Comparison of ENCODE assay signal across 1 cellular context in the genomic region with DNA sequence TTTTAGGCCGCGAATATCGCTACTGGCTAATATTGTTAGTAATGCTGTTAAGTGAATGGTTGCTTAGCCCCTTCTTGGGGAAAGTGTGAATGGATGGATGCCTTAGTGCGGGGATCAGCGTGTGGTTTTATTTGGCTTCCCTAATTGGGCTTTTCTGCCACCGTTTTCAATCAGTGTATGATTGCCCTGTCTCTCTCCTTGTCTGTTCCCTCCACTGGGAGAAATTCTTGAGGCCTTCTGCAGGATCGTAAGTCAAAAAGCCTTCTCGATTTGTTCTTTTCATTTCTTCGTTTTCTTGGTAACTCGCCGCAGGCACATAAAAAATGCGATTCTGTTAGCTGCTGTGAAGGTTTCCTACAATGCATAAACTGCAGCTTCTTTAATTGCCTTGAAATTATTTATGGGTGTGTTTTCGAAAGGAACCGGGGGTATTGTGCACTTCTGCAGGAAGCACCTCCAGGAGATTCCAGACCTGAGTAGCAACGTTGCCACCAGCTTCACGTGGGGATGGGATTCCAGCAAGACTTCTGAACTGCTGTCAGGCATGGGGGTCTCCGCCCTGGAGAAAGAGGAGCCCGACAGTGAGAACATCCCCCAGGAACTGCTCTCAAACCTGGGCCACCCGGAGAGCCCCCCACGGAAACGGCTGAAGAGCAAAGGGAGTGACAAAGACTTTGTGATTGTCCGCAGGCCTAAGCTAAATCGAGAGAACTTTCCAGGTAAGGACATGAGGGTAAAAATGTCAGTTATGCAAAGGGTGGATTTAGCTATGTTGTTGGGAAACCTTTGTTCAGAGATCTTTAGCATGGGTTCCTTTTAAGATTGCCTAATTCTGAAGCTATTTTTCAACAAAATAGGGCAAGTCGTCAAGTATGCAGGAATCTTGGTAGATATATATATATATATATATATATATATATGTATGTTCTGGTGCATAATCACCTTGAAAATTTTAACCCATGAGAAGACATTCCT.
A peak's percentile ranks its signal among the peaks of the same experiment; 100 is the strongest.
TF ChIP-seq lines count a peak whose summit lies in the region.

No MANE protein-coding gene starts in this region.

TF ChIP-seq in K562, 482 proteins besides CTCF, POLR2A, EP300 and RAD21 (continued from another document):
- TF ChIP-seq VEZF1 (CRISPR knock-in tag; IDR thresholded peaks at IDR 0.05): peak; percentile 6; the same call in 1 of the 2 replicates
- TF ChIP-seq ZNF766 (CRISPR knock-in tag; conservative IDR thresholded peaks at IDR 0.05): peak; percentile 5; the same call in 1 of the 2 replicates
- TF ChIP-seq ZBTB7A (IDR thresholded peaks at IDR 0.05; ENCODE audit: borderline replicate concordance, control insufficient read depth, low read depth, low read length): no peak
- TF ChIP-seq SMAD3 (CRISPR knock-in tag; conservative IDR thresholded peaks at IDR 0.05): no peak
- no peak for TF ChIP-seq ZEB2 (IDR thresholded peaks at IDR 0.05)
- TF ChIP-seq ZNF589 (CRISPR knock-in tag; IDR thresholded peaks at IDR 0.05; ENCODE audit: low read depth): peak; percentile 84
- TF ChIP-seq CHD4 (IDR thresholded peaks at IDR 0.05; ENCODE audit: insufficient read depth, insufficient replicate concordance, low read depth, low read length, poor library complexity, severe bottlenecking): no peak
- no peak for TF ChIP-seq CSDE1 (IDR thresholded peaks at IDR 0.05)
- no peak for TF ChIP-seq TGIF2 (CRISPR knock-in tag; IDR thresholded peaks at IDR 0.05)
- no peak for TF ChIP-seq HNRNPK (IDR thresholded peaks at IDR 0.05; ENCODE audit: low read depth, low read length, poor library complexity, severe bottlenecking)
- 0 out of 2 replicates have a peak, but pooled peaks have one; percentile 13 for TF ChIP-seq SP1 (CRISPR knock-in tag; IDR thresholded peaks at IDR 0.05)
- TF ChIP-seq HDAC1 (IDR thresholded peaks at IDR 0.05): 0 out of 4 replicates have a peak, but pooled peaks of 1 of the 2 experiments have one; percentile 8
- TF ChIP-seq ZFX (CRISPR knock-in tag; IDR thresholded peaks at IDR 0.05): peak; percentile 42; the same call in 1 of the 2 replicates
- peak; percentile 29 for TF ChIP-seq SAP30 (IDR thresholded peaks at IDR 0.05; ENCODE audit: borderline replicate concordance, insufficient read depth, low read depth, low read length, poor library complexity, severe bottlenecking)
- TF ChIP-seq RCOR1 (IDR thresholded peaks at IDR 0.05; ENCODE audit: borderline replicate concordance in 1 of 2, low read depth in 2 of 2, low read length in 2 of 2): no peak
- no peak for TF ChIP-seq GABPB2 (CRISPR knock-in tag; conservative IDR thresholded peaks at IDR 0.05)
- TF ChIP-seq NFE2 (IDR thresholded peaks at IDR 0.05; ENCODE audit: low read depth): no peak
- TF ChIP-seq ATF6 (CRISPR knock-in tag; IDR thresholded peaks at IDR 0.05): 0 out of 2 replicates have a peak, but pooled peaks have one; percentile 39
- TF ChIP-seq, protein P1, sequence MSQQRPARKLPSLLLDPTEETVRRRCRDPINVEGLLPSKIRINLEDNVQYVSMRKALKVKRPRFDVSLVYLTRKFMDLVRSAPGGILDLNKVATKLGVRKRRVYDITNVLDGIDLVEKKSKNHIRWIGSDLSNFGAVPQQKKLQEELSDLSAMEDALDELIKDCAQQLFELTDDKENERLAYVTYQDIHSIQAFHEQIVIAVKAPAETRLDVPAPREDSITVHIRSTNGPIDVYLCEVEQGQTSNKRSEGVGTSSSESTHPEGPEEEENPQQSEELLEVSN (IDR thresholded peaks at IDR 0.05; ENCODE audit: borderline replicate concordance in 1 of 2, extremely low read depth in 1 of 2, insufficient read depth in 1 of 2, insufficient read length in 1 of 2, low read depth in 1 of 2, low read length in 1 of 2, poor library complexity in 1 of 2, severe bottlenecking in 1 of 2): no peak
- TF ChIP-seq, protein P2, sequence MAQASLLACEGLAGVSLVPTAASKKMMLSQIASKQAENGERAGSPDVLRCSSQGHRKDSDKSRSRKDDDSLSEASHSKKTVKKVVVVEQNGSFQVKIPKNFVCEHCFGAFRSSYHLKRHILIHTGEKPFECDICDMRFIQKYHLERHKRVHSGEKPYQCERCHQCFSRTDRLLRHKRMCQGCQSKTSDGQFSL (CRISPR knock-in tag; IDR thresholded peaks at IDR 0.05): no peak
- TF ChIP-seq, protein P2 (tag; IDR thresholded peaks at IDR 0.05): no peak
- TF ChIP-seq FOXJ3 (CRISPR knock-in tag; IDR thresholded peaks at IDR 0.05): no peak
- TF ChIP-seq TCF7L2 (IDR thresholded peaks at IDR 0.05; ENCODE audit: low read depth, low read length): no peak
- TF ChIP-seq CBX1 (IDR thresholded peaks at IDR 0.05; ENCODE audit: low read depth): no peak
- no peak for TF ChIP-seq JUN (IDR thresholded peaks at IDR 0.05; ENCODE audit: borderline replicate concordance, low read depth, low read length)
- TF ChIP-seq JUN (CRISPR knock-in tag; IDR thresholded peaks at IDR 0.05; ENCODE audit: borderline replicate concordance): no peak
- TF ChIP-seq ERF (CRISPR knock-in tag; IDR thresholded peaks at IDR 0.05): no peak
- no peak for TF ChIP-seq ZNF76 (CRISPR knock-in tag; IDR thresholded peaks at IDR 0.05; ENCODE audit: borderline replicate concordance)
- TF ChIP-seq CCAR2 (IDR thresholded peaks at IDR 0.05; ENCODE audit: low read depth, low read length): no peak
- TF ChIP-seq ZNF232 (CRISPR knock-in tag; IDR thresholded peaks at IDR 0.05): no peak
- no peak for TF ChIP-seq FOXP1 (CRISPR knock-in tag; IDR thresholded peaks at IDR 0.05)
- TF ChIP-seq, protein P3, sequence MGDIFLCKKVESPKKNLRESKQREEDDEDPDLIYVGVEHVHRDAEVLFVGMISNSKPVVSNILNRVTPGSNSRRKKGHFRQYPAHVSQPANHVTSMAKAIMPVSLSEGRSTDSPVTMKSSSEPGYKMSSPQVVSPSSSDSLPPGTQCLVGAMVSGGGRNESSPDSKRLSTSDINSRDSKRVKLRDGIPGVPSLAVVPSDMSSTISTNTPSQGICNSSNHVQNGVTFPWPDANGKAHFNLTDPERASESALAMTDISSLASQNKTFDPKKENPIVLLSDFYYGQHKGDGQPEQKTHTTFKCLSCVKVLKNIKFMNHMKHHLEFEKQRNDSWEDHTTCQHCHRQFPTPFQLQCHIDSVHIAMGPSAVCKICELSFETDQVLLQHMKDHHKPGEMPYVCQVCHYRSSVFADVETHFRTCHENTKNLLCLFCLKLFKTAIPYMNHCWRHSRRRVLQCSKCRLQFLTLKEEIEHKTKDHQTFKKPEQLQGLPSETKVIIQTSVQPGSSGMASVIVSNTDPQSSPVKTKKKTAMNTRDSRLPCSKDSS (IDR thresholded peaks at IDR 0.05; ENCODE audit: low read depth, partially characterized antibody): no peak
TF ChIP-seq in K562: peak in this region for 12.
